9 cellular contexts compared by ENCODE assay signal in the genomic region with DNA sequence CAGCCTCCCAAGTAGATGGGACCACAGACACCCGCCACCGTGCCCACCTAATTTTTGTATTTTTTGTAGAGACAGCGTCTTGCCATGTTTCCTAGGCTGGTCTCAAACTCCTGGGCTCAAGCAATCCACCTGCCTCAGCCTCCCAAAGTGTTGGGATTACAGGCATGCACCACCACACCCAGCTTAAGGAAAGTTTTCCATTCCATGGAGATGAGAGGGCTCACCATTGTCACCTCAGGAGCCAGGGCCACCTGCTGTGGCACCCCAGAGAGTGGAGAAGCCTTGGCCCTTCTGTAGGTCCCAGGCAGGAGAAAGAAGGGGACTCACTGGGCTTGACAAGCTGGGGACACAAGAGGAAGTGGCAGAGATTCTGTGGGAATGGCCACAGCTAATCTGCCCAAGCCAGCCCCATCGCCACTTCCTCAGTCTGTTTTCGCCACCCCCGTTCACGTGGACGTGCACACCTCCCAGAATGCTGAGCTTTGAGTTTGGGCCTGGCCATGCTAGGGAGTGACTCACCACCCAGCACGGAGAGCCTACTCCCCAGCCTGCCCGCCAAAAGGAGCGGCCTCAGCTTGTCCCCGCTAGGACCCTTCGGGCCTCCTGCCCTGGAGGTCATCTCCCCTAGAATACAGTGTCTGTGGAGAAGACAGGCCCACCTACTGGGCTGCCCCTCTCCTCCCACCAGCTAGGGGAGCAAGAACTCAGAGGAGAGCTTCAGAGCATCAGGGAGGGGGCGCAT. TPM values are rescaled to one million over a fixed set of nuclear protein-coding genes. Genes with fewer than 3 reads are reported as not detected.
DNase-seq lines count a peak whose midpoint lies in the region; ATAC-seq, FAIRE-seq and TF ChIP-seq lines count a peak whose summit lies in the region.
"Had no signal": no experiment of that assay in that cellular context is flagged by ENCODE, and none has a peak within 500 bp of the region (broad histone marks: within the 10 kb centered on the region; RNA-seq: fewer than 3 reads in every experiment).

No MANE protein-coding gene starts in this region.

- H3K9me3 ChIP-seq in pancreas, result no peaks in the 10 kb centered on the region

- TF ChIP-seq CTCF in fibroblast of mammary gland (conservative IDR thresholded peaks at IDR 0.05; ENCODE audit: control insufficient read depth, insufficient read depth, low read depth, low read length), result no peak
- no peak for TF ChIP-seq CTCF in pancreas (IDR thresholded peaks at IDR 0.05)

- FAIRE-seq in pancreas (lab: Jason Lieb, UNC), result no peak
- FAIRE-seq: colon had no signal

- 87% methylated on average over 14 of the region's 14 CpGs for WGBS in pancreas, 2 donors

- intact Hi-C loops in pancreas (cut with DNase I), result no loop called here

- DNase-seq in EL (peak; percentile 79), SIG-M5 treated with dmso at 0.1 percent for 504 hours (lab: John Stamatoyannopoulos, UW; ENCODE audit: unreplicated experiment) (peak; percentile 92), fibroblast of mammary gland (ENCODE audit: low read depth) (peak; percentile 83), pancreas (peak in 2 of 6 donors; percentile 29 to 75), foreskin melanocyte (no peak), NCI-H69 (lab: John Stamatoyannopoulos, UW) (no peak), cortex of kidney (lab: John Stamatoyannopoulos, UW) (no peak)

- H3K36me3 ChIP-seq in pancreas, result no peaks in the 10 kb centered on the region

- H3K4me3 ChIP-seq in fibroblast of mammary gland (ENCODE audit: control insufficient read depth, low read depth, low read length) (no peak overlapping the region), pancreas (no peak overlapping the region)

- peak overlapping the region in 2 of 4 donors; percentile 22 to 38 for H3K27ac ChIP-seq in pancreas

- no peaks in the 10 kb centered on the region for H3K27me3 ChIP-seq in pancreas

- ATAC-seq in pancreas (peak in 3 of 4 donors; percentile 15 to 42 (median 19)), HG03521 (IDR thresholded peaks at IDR 0.05; ENCODE audit: unreplicated experiment) (no peak)

- peaks cover 19 to 34% (median 23%) of the 10 kb centered on the region in 3 donors for H3K4me1 ChIP-seq in pancreas

RNA-seq across cellular contexts. Expression of a gene that starts 4.8 kb away (rescaled TPM):
- total RNA-seq in pancreas, result 10 to 100 TPM; 10.1 to 21.9 (median 12.1) TPM
- polyA plus RNA-seq in pancreas, result 1 to 10 TPM; 9.3 to 9.9 TPM

RNA-seq across cellular contexts. Expression of a gene that starts 16.9 kb away (rescaled TPM):
- total RNA-seq in pancreas, result 1 to 10 TPM in 1 of 6 donors, under 1 TPM in 2, not detected in 3; 0.47 to 1.2 (median 0.49) TPM
- under 1 TPM; 0.14 to 0.23 TPM for polyA plus RNA-seq in pancreas

Comparison
In these comparisons a context has a peak if more than half of its experiments do, and no peak if none do; other contexts are left out.
1. DNase-seq: peak in EL (single experiment), SIG-M5 treated with dmso at 0.1 percent for 504 hours (single experiment) and fibroblast of mammary gland (single experiment); none in foreskin melanocyte (single experiment), NCI-H69 (single experiment) and cortex of kidney (single experiment).